12 cellular contexts compared by ENCODE assay signal in the genomic region with DNA sequence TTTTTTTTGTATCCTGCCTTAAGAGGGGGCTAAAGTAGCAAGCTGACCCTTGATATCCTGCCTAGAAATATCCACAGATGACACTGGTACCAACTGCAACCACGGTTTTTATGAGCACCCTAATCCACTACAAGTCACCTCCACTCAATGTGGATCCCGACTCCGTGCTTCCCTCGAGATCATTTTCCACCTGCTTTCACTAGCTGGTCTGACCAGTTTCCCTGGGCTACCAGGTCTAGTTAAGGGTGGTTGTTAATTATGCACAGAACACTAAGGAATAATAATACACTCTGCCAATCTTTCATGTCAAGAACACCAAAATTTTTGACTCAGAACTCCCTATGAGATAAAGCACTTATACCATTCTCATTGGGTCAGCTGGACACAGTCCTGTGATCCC.
DNase-seq lines count a peak whose midpoint lies in the region; ATAC-seq and TF ChIP-seq lines count a peak whose summit lies in the region.
"Had no signal": no experiment of that assay in that cellular context is flagged by ENCODE, and none has a peak within 500 bp of the region (broad histone marks: within the 10 kb centered on the region; RNA-seq: fewer than 3 reads in every experiment).

No MANE protein-coding gene starts in this region.

- H3K27me3 ChIP-seq in body of pancreas (no peaks in the 10 kb centered on the region), lower lobe of right lung (ENCODE audit: low read depth) (no peaks in the 10 kb centered on the region), thyroid gland (no peaks in the 10 kb centered on the region)

- peaks cover 23% of the 10 kb centered on the region for H3K4me1 Mint-ChIP-seq in HFFc6 (ENCODE audit: low read depth)
- peaks cover 13% of the 10 kb centered on the region for H3K4me1 Mint-ChIP-seq in endothelial cell (ENCODE audit: unreplicated experiment)
- H3K4me1 Mint-ChIP-seq: CD4-positive, alpha-beta memory T cell; naive thymus-derived CD4-positive, alpha-beta T cell had no signal

- no peak for DNase-seq in HFFc6
- no peak for DNase-seq in body of pancreas
- no peak for DNase-seq in lower lobe of right lung
- DNase-seq in thyroid gland: no peak
- no peak for DNase-seq in G401 (ENCODE audit: low spot score)
- DNase-seq in endothelial cell (ENCODE audit: low spot score): no peak
- DNase-seq: activated CD4-positive, alpha-beta memory T cell treated with anti-CD3 and anti-CD28 coated beads for 36 hours; CD4-positive, alpha-beta memory T cell; naive thymus-derived CD4-positive, alpha-beta T cell; stimulated activated CD4-positive, alpha-beta T cell treated with anti-CD3 and anti-CD28 coated beads, Interleukin-2, amount 100 ng/mL, for 24 hours had no signal

- no peak for TF ChIP-seq CTCF in HFFc6 (IDR thresholded peaks at IDR 0.05)
- no peak for TF ChIP-seq CTCF in body of pancreas (IDR thresholded peaks at IDR 0.05)
- TF ChIP-seq CTCF in lower lobe of right lung (IDR thresholded peaks at IDR 0.05): no peak
- no peak for TF ChIP-seq CTCF in thyroid gland (IDR thresholded peaks at IDR 0.05)
- no peak for TF ChIP-seq CTCF in endothelial cell (IDR thresholded peaks at IDR 0.05; ENCODE audit: unreplicated experiment)

- H3K9me3 Mint-ChIP-seq in HFFc6 (no peaks in the 10 kb centered on the region), endothelial cell (ENCODE audit: unreplicated experiment) (no peaks in the 10 kb centered on the region)
- H3K9me3 Mint-ChIP-seq: activated CD4-positive, alpha-beta memory T cell treated with anti-CD3 and anti-CD28 coated beads for 36 hours; CD4-positive, alpha-beta memory T cell; naive thymus-derived CD4-positive, alpha-beta T cell had no signal

- 69 to 87% methylated on average over 4 of the region's 4 CpGs for WGBS in body of pancreas, 2 donors
- 86 to 91% methylated on average over 4 of the region's 4 CpGs for WGBS in thyroid gland, 2 donors

- no peaks in the 10 kb centered on the region for H3K9me3 ChIP-seq in body of pancreas
- no peaks in the 10 kb centered on the region for H3K9me3 ChIP-seq in lower lobe of right lung
- H3K9me3 ChIP-seq in thyroid gland: no peaks in the 10 kb centered on the region

- 0 out of 2 replicates have a peak overlapping the region, but pooled peaks have one; percentile 11 for H3K4me3 Mint-ChIP-seq in HFFc6
- H3K4me3 Mint-ChIP-seq in endothelial cell (ENCODE audit: unreplicated experiment): no peak overlapping the region
- H3K4me3 Mint-ChIP-seq: activated CD4-positive, alpha-beta memory T cell treated with anti-CD3 and anti-CD28 coated beads for 36 hours; CD4-positive, alpha-beta memory T cell; naive thymus-derived CD4-positive, alpha-beta T cell had no signal

- peaks cover 7% of the 10 kb centered on the region for H3K27me3 Mint-ChIP-seq in HFFc6 (ENCODE audit: insufficient read depth)
- H3K27me3 Mint-ChIP-seq in endothelial cell (ENCODE audit: unreplicated experiment): peaks cover 4% of the 10 kb centered on the region
- H3K27me3 Mint-ChIP-seq: activated CD4-positive, alpha-beta memory T cell treated with anti-CD3 and anti-CD28 coated beads for 36 hours; CD4-positive, alpha-beta memory T cell; naive thymus-derived CD4-positive, alpha-beta T cell had no signal

- TF ChIP-seq POLR2A in body of pancreas (IDR thresholded peaks at IDR 0.05) (no peak), thyroid gland (IDR thresholded peaks at IDR 0.05) (no peak)

- H3K36me3 Mint-ChIP-seq in HFFc6 (ENCODE audit: low read depth): no peaks in the 10 kb centered on the region
- no peaks in the 10 kb centered on the region for H3K36me3 Mint-ChIP-seq in endothelial cell (ENCODE audit: low read depth, unreplicated experiment)
- H3K36me3 Mint-ChIP-seq: activated CD4-positive, alpha-beta memory T cell treated with anti-CD3 and anti-CD28 coated beads for 36 hours; CD4-positive, alpha-beta memory T cell; naive thymus-derived CD4-positive, alpha-beta T cell had no signal

- intact Hi-C loops in body of pancreas (cut with DNase I) (no loop called here), lower lobe of right lung (cut with DNase I) (no loop called here), thyroid gland (cut with DNase I) (no loop called here)

- peak overlapping the region; percentile 55 to 82 (median 76) for H3K27ac ChIP-seq in body of pancreas
- peak overlapping the region; percentile 67 for H3K27ac ChIP-seq in lower lobe of right lung
- H3K27ac ChIP-seq in thyroid gland: peak overlapping the region; percentile 15 to 50 (median 49)

- H3K4me3 ChIP-seq in body of pancreas (no peak overlapping the region), lower lobe of right lung (no peak overlapping the region), thyroid gland (replicated peaks in 1 of 3) (no peak overlapping the region)
- H3K4me3 ChIP-seq: GM12878 had no signal

- ATAC-seq in body of pancreas (no peak), lower lobe of right lung (no peak), GM21528 (IDR thresholded peaks at IDR 0.05; ENCODE audit: low FRiP score, unreplicated experiment) (no peak)
- ATAC-seq: GM12878; naive thymus-derived CD4-positive, alpha-beta T cell had no signal

- H3K27ac Mint-ChIP-seq in HFFc6 (peak overlapping the region; percentile 94), endothelial cell (ENCODE audit: unreplicated experiment) (no peak overlapping the region)
- H3K27ac Mint-ChIP-seq: activated CD4-positive, alpha-beta memory T cell treated with anti-CD3 and anti-CD28 coated beads for 36 hours; CD4-positive, alpha-beta memory T cell; naive thymus-derived CD4-positive, alpha-beta T cell had no signal

- in situ Hi-C loops in G401 (cut with HindIII; ENCODE audit: low sequenced_read_pairs): no loop called here

- H3K36me3 ChIP-seq in body of pancreas (replicated peaks in 1 of 2; ENCODE audit: insufficient read depth in 1 of 2, low read depth in 2 of 2) (no peaks in the 10 kb centered on the region), lower lobe of right lung (no peaks in the 10 kb centered on the region), thyroid gland (no peaks in the 10 kb centered on the region)

- H3K4me1 ChIP-seq in body of pancreas: peaks cover 13% of the 10 kb centered on the region
- peaks cover 7% of the 10 kb centered on the region for H3K4me1 ChIP-seq in lower lobe of right lung
- peaks cover 5 to 11% of the 10 kb centered on the region in 2 donors for H3K4me1 ChIP-seq in thyroid gland
